ENCODE assay signal across 18 cellular contexts in the genomic region with DNA sequence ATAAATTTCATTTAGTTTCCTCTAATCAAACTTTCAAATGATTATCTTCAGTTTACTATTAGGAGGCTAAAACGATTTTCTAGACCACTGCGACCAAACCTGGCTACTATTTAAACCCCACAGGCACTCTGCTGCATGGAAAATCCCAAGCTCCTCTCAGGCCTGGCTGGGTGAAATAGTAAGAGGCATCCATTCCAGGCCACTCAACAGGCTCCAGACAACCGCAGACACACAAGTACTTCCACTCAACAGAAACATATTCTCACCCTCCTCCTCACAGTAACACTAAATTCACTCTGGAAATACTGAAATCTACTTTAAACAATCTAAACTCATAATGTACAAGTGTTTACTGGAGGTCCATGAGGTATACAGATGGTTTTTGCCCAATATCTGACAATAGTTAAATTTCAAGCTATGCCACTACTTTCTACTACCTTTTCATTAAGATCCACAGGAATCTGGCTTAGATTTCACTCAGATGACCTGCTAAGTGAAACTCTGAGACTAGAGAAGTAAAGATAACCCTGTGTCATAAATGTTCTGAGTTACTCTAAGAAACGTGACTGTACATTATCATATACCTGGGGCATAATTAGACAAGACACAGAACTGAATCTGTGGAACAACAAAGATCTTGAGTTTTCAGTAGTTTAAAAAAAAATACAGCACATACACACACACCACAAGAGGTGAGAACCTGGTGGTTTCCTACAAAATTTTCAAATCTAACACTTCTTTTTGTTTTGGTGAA. TPM values are rescaled to one million over a fixed set of nuclear protein-coding genes. Genes with fewer than 3 reads are reported as not detected.
A peak's percentile ranks its signal among the peaks of the same experiment; 100 is the strongest.
DNase-seq lines count a peak whose midpoint lies in the region; ATAC-seq, FAIRE-seq and TF ChIP-seq lines count a peak whose summit lies in the region.
"Had no signal": no experiment of that assay in that cellular context is flagged by ENCODE, and none has a peak within 500 bp of the region (broad histone marks: within the 10 kb centered on the region; RNA-seq: fewer than 3 reads in every experiment).

No MANE protein-coding gene starts in this region.

- no peak overlapping the region for H2BK15ac ChIP-seq in neuronal stem cell (ENCODE audit: low read length)

- no peak overlapping the region for H2BK5ac ChIP-seq in neuronal stem cell (ENCODE audit: low read length)

- no peak overlapping the region for H3K27ac ChIP-seq in A549
- H3K27ac ChIP-seq in VCaP = peak overlapping the region; percentile 29; the same call in 1 of the 2 replicates
- H3K27ac ChIP-seq in neuronal stem cell (replicated peaks; ENCODE audit: low read length) = no peak overlapping the region
- H3K27ac ChIP-seq: gastrocnemius medialis, SJSA1 had no signal

- POLR2A ChIA-PET in A549 (lab: Yijun Ruan, JAX) = interaction anchor here (1.4 kb wide), 1 partner anchor 10 kb away, joined by 5 read pairs; the partner anchor contains the start of gene VPS53

- H3K18ac ChIP-seq in neuronal stem cell (ENCODE audit: low read length) = no peak overlapping the region

- FAIRE-seq in A549 (lab: Jason Lieb, UNC) = peak; percentile 13
- FAIRE-seq: bronchial epithelial cell, GM18507 had no signal

- H2AFZ ChIP-seq in neuronal stem cell (ENCODE audit: low read length) = no peak overlapping the region

- H3K14ac ChIP-seq in neuronal stem cell (ENCODE audit: low read length) = no peak overlapping the region

- no peak overlapping the region for H3K4ac ChIP-seq in neuronal stem cell (ENCODE audit: low read length)

- H3K4me2 ChIP-seq in A549 (no peak overlapping the region), neuronal stem cell (ENCODE audit: insufficient read depth, low read length, poor library complexity, severe bottlenecking) (no peak overlapping the region)

- no peak for TF ChIP-seq POLR2A in A549 (IDR thresholded peaks at IDR 0.05; ENCODE audit: low read length)

- H4K91ac ChIP-seq in neuronal stem cell (ENCODE audit: low read depth, low read length, poor library complexity) = no peak overlapping the region

- no peak overlapping the region for H2BK120ac ChIP-seq in neuronal stem cell (ENCODE audit: low read depth, low read length)

- WGBS in A549 (ENCODE audit: missing lambda C conversion rate) = 78% methylated on average over 4 of the region's 4 CpGs
- WGBS in neuronal stem cell (ENCODE audit: extremely low coverage in 2 of 2, insufficient read length in 2 of 2, insufficient replicate concordance in 1 of 2), 2 donors = no CpG with 5 or more reads among the region's 4 CpGs

- ATAC-seq in A549 (no peak), left colon (no peak), GM21381 (IDR thresholded peaks at IDR 0.05; ENCODE audit: unreplicated experiment) (no peak)
- ATAC-seq: gastrocnemius medialis had no signal

- H3K4me1 ChIP-seq in A549 (peaks cover 5% of the 10 kb centered on the region; the same call in 1 of the 3 replicates), neuronal stem cell (ENCODE audit: control insufficient read depth in 2 of 2, insufficient read depth in 1 of 2, low read depth in 1 of 2, low read length in 2 of 2) (peaks cover 0 to 8% of the 10 kb centered on the region in 2 donors)
- H3K4me1 ChIP-seq: SJSA1 had no signal

- peaks cover 2% of the 10 kb centered on the region for H3K79me1 ChIP-seq in neuronal stem cell (ENCODE audit: low read depth, low read length)

- CTCF ChIA-PET in A549 (lab: Yijun Ruan, JAX) = interaction anchor here (0.6 to 19.5 kb wide), 10 partner anchors 10 to 559 kb away, joined by 3 to 410 read pairs (median 3); partner anchors contain the start of genes NXN, TIMM22 and VPS53

- no peak overlapping the region for H3K9ac ChIP-seq in neuronal stem cell (ENCODE audit: low read depth, low read length, poor library complexity)

- H3K23ac ChIP-seq in neuronal stem cell (ENCODE audit: low read depth, low read length, poor library complexity) = no peak overlapping the region

- H3K36me3 ChIP-seq in neuronal stem cell (replicated peaks in 1 of 2; ENCODE audit: control insufficient read depth in 2 of 2, insufficient read depth in 2 of 2, low read length in 2 of 2) = peaks cover 15 to 50% of the 10 kb centered on the region in 2 donors

- H3K4me3 ChIP-seq in A549 (no peak overlapping the region), neuronal stem cell (ENCODE audit: low read length in 2 of 2) (no peak overlapping the region)
- H3K4me3 ChIP-seq: gastrocnemius medialis, SJSA1 had no signal

- TF ChIP-seq CTCF in A549 (IDR thresholded peaks at IDR 0.05) = no peak
- TF ChIP-seq CTCF in VCaP (conservative IDR thresholded peaks at IDR 0.05) = no peak

- intact Hi-C loops in left colon (cut with DNase I, micrococcal nuclease) = no loop called here

- no peak overlapping the region for H4K8ac ChIP-seq in neuronal stem cell (ENCODE audit: low read depth, low read length)

- H3K9me3 ChIP-seq in A549 = no peaks in the 10 kb centered on the region
- H3K9me3 ChIP-seq in neuronal stem cell (replicated peaks in 1 of 2; ENCODE audit: control insufficient read depth in 2 of 2, insufficient read depth in 1 of 2, low read depth in 1 of 2, low read length in 2 of 2) = no peaks in the 10 kb centered on the region
- H3K9me3 ChIP-seq: gastrocnemius medialis, SJSA1 had no signal

- TF ChIP-seq EP300 in A549 (IDR thresholded peaks at IDR 0.05) = no peak

- no peak overlapping the region for H2AK5ac ChIP-seq in neuronal stem cell (ENCODE audit: low read depth, low read length)

- no peak for TF ChIP-seq RAD21 in A549 (conservative IDR thresholded peaks at IDR 0.05 in 1 of 2, IDR thresholded peaks at IDR 0.05 in 1 of 2)

- H3K27me3 ChIP-seq in neuronal stem cell (ENCODE audit: control insufficient read depth in 3 of 3, insufficient read depth in 3 of 3, low read depth in 1 of 3, low read length in 3 of 3) = no peaks in the 10 kb centered on the region
- H3K27me3 ChIP-seq: gastrocnemius medialis, SJSA1 had no signal

- H2BK12ac ChIP-seq in neuronal stem cell (ENCODE audit: low read length) = no peak overlapping the region

- DNase-seq in A549 (ENCODE audit: low read depth in 1 of 2, low spot score in 1 of 2) (no peak), DMS79 (lab: John Stamatoyannopoulos, UW) (peak; percentile 24), iris pigment epithelial cell (ENCODE audit: low read depth) (peak; percentile 23), neuronal stem cell (ENCODE audit: low spot score) (no peak), left colon (no peak), D341Med (ENCODE audit: low spot score) (no peak)
- DNase-seq: activated B cell treated with CpG ODN at 0.5 μM for 24 hours; activated CD4-positive, alpha-beta memory T cell treated with anti-CD3 and anti-CD28 coated beads for 36 hours; gastrocnemius medialis; NCI-H1417; NCI-H748 treated with DMSO at 0.1 percent for 48 hours; OCI-M1; retina had no signal

TF ChIP-seq in A549, 52 proteins besides CTCF, POLR2A, EP300 and RAD21:
- TF ChIP-seq ATOH8 (CRISPR knock-in tag; IDR thresholded peaks at IDR 0.05; ENCODE audit: low read depth) (no peak), CEBPB (IDR thresholded peaks at IDR 0.05) (no peak), HOXA7 (CRISPR knock-in tag; IDR thresholded peaks at IDR 0.05) (no peak), RCOR1 (IDR thresholded peaks at IDR 0.05; ENCODE audit: low read depth, low read length) (no peak), PBX3 (IDR thresholded peaks at IDR 0.05) (no peak), CHD2 (IDR thresholded peaks at IDR 0.05; ENCODE audit: low read length, partially characterized antibody) (no peak), RARB (CRISPR knock-in tag; IDR thresholded peaks at IDR 0.05) (no peak), EHF (CRISPR knock-in tag; IDR thresholded peaks at IDR 0.05) (no peak)

RNA-seq across cellular contexts. Expression of gene VPS53, which starts 10.4 kb away (rescaled TPM):
- polyA plus RNA-seq in A549 (2011; rRNA removed) (32.1 and 34.2 TPM in 2 replicates), A549 (2017; fragmentation: RNase III; extraction: RNeasy Plus Mini Kit Qiagen cat#74134 plus additional on column Dnase treatment) (20.0 to 21.7 TPM (median 21.5 TPM) in 3 replicates)
- 18.0 and 21.3 TPM in 2 replicates for polyA plus RNA-seq in A549 (2012; cell fraction: cytosol; rRNA removed)
- polyA plus RNA-seq in A549 (2012; cell fraction: nucleus; rRNA removed) = 20.1 and 22.7 TPM in 2 replicates
- 135 and 173 TPM in 2 replicates for polyA minus RNA-seq in A549 (2011; rRNA and poly(A)+ RNA removed)
- polyA plus RNA-seq in neuronal stem cell (2013, experiment 1 of 2) = 14.6 TPM
- polyA plus RNA-seq in neuronal stem cell (2013, experiment 2 of 2) = 14.5 TPM
- 10 to 100 TPM; 75.0 to 87.3 TPM for total RNA-seq in left colon

RNA-seq across cellular contexts. Expression of gene TLCD3A, which starts 28.1 kb away (rescaled TPM):
- polyA plus RNA-seq in A549 (2011; rRNA removed) (29.5 and 35.1 TPM in 2 replicates), A549 (2017; fragmentation: RNase III; extraction: RNeasy Plus Mini Kit Qiagen cat#74134 plus additional on column Dnase treatment) (28.5 to 31.5 TPM (median 30.8 TPM) in 3 replicates)
- polyA plus RNA-seq in A549 (2012; cell fraction: cytosol; rRNA removed) = 42.9 and 53.3 TPM in 2 replicates
- 35.4 and 40.6 TPM in 2 replicates for polyA plus RNA-seq in A549 (2012; cell fraction: nucleus; rRNA removed)
- polyA minus RNA-seq in A549 (2011; rRNA and poly(A)+ RNA removed) = 47.1 and 53.6 TPM in 2 replicates
- 25.6 TPM for polyA plus RNA-seq in neuronal stem cell (2013, experiment 1 of 2)
- polyA plus RNA-seq in neuronal stem cell (2013, experiment 2 of 2) = 25.3 TPM
- 10 to 100 TPM; 11.3 to 15.1 TPM for total RNA-seq in left colon

RNA-seq across cellular contexts. Expression of gene GEMIN4, which starts 47.8 kb away (rescaled TPM):
- 36.1 and 51.8 TPM in 2 replicates for polyA plus RNA-seq in A549 (2011; rRNA removed)
- polyA plus RNA-seq in A549 (2012; cell fraction: cytosol; rRNA removed) = 47.7 and 57.8 TPM in 2 replicates
- polyA plus RNA-seq in A549 (2012; cell fraction: nucleus; rRNA removed) = 87.8 and 97.5 TPM in 2 replicates
- polyA plus RNA-seq in A549 (2017; fragmentation: RNase III; extraction: RNeasy Plus Mini Kit Qiagen cat#74134 plus additional on column Dnase treatment) = 45.5 to 49.0 TPM (median 47.6 TPM) in 3 replicates
- 75.5 and 86.7 TPM in 2 replicates for polyA minus RNA-seq in A549 (2011; rRNA and poly(A)+ RNA removed)
- 23.9 TPM for polyA plus RNA-seq in neuronal stem cell (2013, experiment 1 of 2)
- 22.5 TPM for polyA plus RNA-seq in neuronal stem cell (2013, experiment 2 of 2)
- total RNA-seq in left colon = 10 to 100 TPM; 12.4 to 15.2 TPM

Comparison
In these comparisons a context has a peak if more than half of its experiments do, and no peak if none do; other contexts are left out.
1. DNase-seq: peak in DMS79 (single experiment) and iris pigment epithelial cell (single experiment); none in A549 (0 of 2), neuronal stem cell (single experiment), left colon (0 of 2) and D341Med (single experiment).